In the genomic region with DNA sequence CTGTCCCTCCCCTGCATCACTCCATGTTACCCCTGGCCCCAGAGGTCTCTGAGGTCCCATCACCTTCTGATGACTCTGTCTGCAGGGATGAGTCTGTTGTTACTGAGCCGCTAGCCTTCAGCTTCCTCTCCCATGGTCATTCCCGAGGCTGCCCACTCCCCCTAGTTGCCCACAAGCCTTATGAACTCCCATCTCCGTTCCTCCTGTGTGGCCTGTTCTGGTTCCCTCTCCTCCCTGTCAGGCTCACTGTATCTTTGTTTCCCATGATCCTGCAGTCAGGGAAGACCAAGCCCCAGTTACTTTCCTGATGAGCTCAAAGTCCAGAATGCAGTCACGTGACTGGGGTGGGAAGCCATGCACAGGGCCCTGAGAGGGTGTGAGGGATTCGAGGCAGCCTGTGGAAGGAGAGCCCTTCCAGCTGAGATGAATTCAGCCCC, we compare ENCODE assay signal across 1 cellular context.
TF ChIP-seq lines count a peak whose summit lies in the region.

No MANE protein-coding gene starts in this region.

TF ChIP-seq in GM23338, 12 proteins besides CTCF, POLR2A, EP300 and RAD21 (continued from another document):
- TF ChIP-seq, protein P1, sequence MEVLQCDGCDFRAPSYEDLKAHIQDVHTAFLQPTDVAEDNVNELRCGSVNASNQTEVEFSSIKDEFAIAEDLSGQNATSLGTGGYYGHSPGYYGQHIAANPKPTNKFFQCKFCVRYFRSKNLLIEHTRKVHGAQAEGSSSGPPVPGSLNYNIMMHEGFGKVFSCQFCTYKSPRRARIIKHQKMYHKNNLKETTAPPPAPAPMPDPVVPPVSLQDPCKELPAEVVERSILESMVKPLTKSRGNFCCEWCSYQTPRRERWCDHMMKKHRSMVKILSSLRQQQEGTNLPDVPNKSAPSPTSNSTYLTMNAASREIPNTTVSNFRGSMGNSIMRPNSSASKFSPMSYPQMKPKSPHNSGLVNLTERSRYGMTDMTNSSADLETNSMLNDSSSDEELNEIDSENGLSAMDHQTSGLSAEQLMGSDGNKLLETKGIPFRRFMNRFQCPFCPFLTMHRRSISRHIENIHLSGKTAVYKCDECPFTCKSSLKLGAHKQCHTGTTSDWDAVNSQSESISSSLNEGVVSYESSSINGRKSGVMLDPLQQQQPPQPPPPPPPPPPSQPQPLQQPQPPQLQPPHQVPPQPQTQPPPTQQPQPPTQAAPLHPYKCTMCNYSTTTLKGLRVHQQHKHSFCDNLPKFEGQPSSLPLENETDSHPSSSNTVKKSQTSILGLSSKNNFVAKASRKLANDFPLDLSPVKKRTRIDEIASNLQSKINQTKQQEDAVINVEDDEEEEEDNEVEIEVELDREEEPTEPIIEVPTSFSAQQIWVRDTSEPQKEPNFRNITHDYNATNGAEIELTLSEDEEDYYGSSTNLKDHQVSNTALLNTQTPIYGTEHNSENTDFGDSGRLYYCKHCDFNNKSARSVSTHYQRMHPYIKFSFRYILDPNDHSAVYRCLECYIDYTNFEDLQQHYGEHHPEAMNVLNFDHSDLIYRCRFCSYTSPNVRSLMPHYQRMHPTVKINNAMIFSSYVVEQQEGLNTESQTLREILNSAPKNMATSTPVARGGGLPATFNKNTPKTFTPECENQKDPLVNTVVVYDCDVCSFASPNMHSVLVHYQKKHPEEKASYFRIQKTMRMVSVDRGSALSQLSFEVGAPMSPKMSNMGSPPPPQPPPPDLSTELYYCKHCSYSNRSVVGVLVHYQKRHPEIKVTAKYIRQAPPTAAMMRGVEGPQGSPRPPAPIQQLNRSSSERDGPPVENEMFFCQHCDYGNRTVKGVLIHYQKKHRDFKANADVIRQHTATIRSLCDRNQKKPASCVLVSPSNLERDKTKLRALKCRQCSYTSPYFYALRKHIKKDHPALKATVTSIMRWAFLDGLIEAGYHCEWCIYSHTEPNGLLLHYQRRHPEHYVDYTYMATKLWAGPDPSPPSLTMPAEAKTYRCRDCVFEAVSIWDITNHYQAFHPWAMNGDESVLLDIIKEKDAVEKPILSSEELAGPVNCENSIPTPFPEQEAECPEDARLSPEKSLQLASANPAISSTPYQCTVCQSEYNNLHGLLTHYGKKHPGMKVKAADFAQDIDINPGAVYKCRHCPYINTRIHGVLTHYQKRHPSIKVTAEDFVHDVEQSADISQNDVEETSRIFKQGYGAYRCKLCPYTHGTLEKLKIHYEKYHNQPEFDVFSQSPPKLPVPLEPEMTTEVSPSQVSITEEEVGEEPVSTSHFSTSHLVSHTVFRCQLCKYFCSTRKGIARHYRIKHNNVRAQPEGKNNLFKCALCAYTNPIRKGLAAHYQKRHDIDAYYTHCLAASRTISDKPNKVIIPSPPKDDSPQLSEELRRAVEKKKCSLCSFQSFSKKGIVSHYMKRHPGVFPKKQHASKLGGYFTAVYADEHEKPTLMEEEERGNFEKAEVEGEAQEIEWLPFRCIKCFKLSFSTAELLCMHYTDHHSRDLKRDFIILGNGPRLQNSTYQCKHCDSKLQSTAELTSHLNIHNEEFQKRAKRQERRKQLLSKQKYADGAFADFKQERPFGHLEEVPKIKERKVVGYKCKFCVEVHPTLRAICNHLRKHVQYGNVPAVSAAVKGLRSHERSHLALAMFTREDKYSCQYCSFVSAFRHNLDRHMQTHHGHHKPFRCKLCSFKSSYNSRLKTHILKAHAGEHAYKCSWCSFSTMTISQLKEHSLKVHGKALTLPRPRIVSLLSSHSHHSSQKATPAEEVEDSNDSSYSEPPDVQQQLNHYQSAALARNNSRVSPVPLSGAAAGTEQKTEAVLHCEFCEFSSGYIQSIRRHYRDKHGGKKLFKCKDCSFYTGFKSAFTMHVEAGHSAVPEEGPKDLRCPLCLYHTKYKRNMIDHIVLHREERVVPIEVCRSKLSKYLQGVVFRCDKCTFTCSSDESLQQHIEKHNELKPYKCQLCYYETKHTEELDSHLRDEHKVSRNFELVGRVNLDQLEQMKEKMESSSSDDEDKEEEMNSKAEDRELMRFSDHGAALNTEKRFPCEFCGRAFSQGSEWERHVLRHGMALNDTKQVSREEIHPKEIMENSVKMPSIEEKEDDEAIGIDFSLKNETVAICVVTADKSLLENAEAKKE (CRISPR knock-in tag; IDR thresholded peaks at IDR 0.05), result no peak
- TF ChIP-seq, protein P2, sequence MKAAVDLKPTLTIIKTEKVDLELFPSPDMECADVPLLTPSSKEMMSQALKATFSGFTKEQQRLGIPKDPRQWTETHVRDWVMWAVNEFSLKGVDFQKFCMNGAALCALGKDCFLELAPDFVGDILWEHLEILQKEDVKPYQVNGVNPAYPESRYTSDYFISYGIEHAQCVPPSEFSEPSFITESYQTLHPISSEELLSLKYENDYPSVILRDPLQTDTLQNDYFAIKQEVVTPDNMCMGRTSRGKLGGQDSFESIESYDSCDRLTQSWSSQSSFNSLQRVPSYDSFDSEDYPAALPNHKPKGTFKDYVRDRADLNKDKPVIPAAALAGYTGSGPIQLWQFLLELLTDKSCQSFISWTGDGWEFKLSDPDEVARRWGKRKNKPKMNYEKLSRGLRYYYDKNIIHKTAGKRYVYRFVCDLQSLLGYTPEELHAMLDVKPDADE (IDR thresholded peaks at IDR 0.05), result no peak
- no peak for TF ChIP-seq STAT1 (IDR thresholded peaks at IDR 0.05; ENCODE audit: unreplicated experiment)
- no peak for TF ChIP-seq POLR2AphosphoS5 (IDR thresholded peaks at IDR 0.05; ENCODE audit: low read depth)
TF ChIP-seq in GM23338: peak in this region for 0.
